In the genomic region with DNA sequence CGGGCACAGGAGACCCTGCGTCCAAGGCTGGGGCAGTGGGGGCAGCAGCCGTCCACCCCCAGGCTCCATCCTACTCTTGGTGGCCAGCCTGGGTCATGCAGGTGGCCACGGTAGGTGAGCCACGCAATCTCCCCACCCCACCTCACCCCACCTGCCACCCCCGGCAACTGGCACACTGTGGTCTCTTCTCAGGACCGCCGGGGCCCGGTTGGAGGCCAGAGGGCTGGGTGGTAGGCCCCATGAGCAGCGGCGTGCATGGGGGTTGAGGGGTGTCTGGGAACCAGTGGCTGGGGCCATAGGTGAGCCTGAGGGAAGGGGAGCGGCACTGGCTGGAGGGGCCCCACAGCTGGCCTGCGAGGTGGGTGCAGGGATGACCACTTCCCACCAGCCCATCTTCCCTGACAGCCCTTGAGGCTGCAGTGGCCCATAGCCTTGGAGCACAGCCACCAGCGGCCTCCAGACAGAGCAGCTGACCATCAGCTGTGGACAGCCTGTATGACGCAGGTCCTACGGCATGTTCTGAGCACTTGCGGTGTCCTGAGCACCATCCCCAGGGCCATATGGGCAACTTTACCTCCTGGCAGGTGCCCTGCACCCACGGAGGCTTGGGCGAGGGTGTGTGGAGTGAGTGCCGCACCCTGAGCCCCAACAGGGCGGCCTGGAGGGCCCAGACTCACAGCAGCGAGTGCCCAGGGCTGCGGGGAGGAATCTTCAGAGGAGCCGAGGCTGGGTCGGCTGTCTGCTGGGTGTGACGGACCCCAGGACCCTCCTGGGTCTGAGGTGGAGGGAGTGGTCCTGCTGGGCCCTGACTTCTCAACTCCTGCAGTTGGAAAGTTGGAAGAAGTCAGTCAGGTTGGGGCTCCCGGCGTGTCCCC, we compare ENCODE assay signal across 29 cellular contexts. TPM values are rescaled to one million over a fixed set of nuclear protein-coding genes. Genes with fewer than 3 reads are reported as not detected.
"Had no signal": no experiment of that assay in that cellular context is flagged by ENCODE, and none has a peak within 500 bp of the region (broad histone marks: within the 10 kb centered on the region; RNA-seq: fewer than 3 reads in every experiment).

No MANE protein-coding gene starts in this region.

- H3K9me3 Mint-ChIP-seq: mesothelial cell of epicardium; natural killer cell; nephron progenitor cell; stimulated activated naive CD8-positive, alpha-beta T cell treated with anti-CD3 and anti-CD28 coated beads, Interleukin-15, amount 100 ng/mL, for 72 hours; type B pancreatic cell had no signal

- H3K27ac Mint-ChIP-seq: mesothelial cell of epicardium; natural killer cell; nephron progenitor cell; neural progenitor cell; progenitor cell of endocrine pancreas; stimulated activated memory B cell treated with anti-CD40 and anti-IgM and Interleukin-4, amounts not matched to agents 10 μg/mL and 1 μg/mL and 100 μg/mL, for 72 hours; type B pancreatic cell had no signal

- H3K79me2 ChIP-seq: hepatocyte had no signal

- H3K9ac ChIP-seq: neural progenitor cell had no signal

- H3K27me3 ChIP-seq: hepatocyte, neural progenitor cell, ovary, uterus had no signal

- H3K27ac ChIP-seq: hepatocyte, left ventricle myocardium inferior, neural progenitor cell, ovary, spleen, tibial nerve, uterus had no signal

- H3K4me2 ChIP-seq: hepatocyte, neural progenitor cell had no signal

- H3K4me3 ChIP-seq: hepatocyte, left ventricle myocardium inferior, lung, neural progenitor cell, ovary, spleen, tibial nerve, uterus had no signal

- H2AFZ ChIP-seq: hepatocyte, neural progenitor cell had no signal

- DNase-seq: islet precursor cell; left ventricle myocardium inferior; mesendoderm; natural killer cell; nephron progenitor cell; ovary; retina; right cardiac atrium; small intestine; spleen; stimulated activated CD4-positive, alpha-beta T cell treated with anti-CD3 and anti-CD28 coated beads, Interleukin-4, amount 100 ng/mL, for 4 hours; stimulated activated CD8-positive, alpha-beta memory T cell treated with anti-CD3 and anti-CD28 coated beads, Interleukin-4, amount 100 ng/mL, for 48 hours; stimulated activated naive CD4-positive, alpha-beta T cell treated with Interleukin-2 at 50 U/mL for 16 hours; stimulated activated naive CD8-positive, alpha-beta T cell treated with anti-CD3 and anti-CD28 coated beads, Interleukin-15, amount 100 ng/mL, for 72 hours; uterus had no signal

- FAIRE-seq: small intestine had no signal

- ATAC-seq: natural killer cell; right cardiac atrium; sciatic nerve; stimulated activated memory B cell treated with anti-CD40 and anti-IgM and Interleukin-4, amounts not matched to agents 10 μg/mL and 1 μg/mL and 100 μg/mL, for 72 hours; stimulated activated naive CD8-positive, alpha-beta T cell treated with anti-CD3 and anti-CD28 coated beads, Interleukin-15, amount 100 ng/mL, for 72 hours had no signal

- H3K9me3 ChIP-seq: left ventricle myocardium inferior, ovary, spleen, tibial nerve, uterus had no signal

- H3K36me3 ChIP-seq: left ventricle myocardium inferior, neural progenitor cell, ovary, tibial nerve, uterus had no signal

- H3K4me1 Mint-ChIP-seq: mesothelial cell of epicardium; natural killer cell; neural progenitor cell; stimulated activated memory B cell treated with anti-CD40 and anti-IgM and Interleukin-4, amounts not matched to agents 10 μg/mL and 1 μg/mL and 100 μg/mL, for 72 hours; stimulated activated naive CD8-positive, alpha-beta T cell treated with anti-CD3 and anti-CD28 coated beads, Interleukin-15, amount 100 ng/mL, for 72 hours had no signal

- H3K36me3 Mint-ChIP-seq: mesothelial cell of epicardium; natural killer cell; neural progenitor cell; stimulated activated memory B cell treated with anti-CD40 and anti-IgM and Interleukin-4, amounts not matched to agents 10 μg/mL and 1 μg/mL and 100 μg/mL, for 72 hours; type B pancreatic cell had no signal

- H3K4me1 ChIP-seq: neural progenitor cell, tibial nerve, uterus had no signal

- H3K4me3 Mint-ChIP-seq: mesothelial cell of epicardium; natural killer cell; nephron progenitor cell; neural progenitor cell; stimulated activated memory B cell treated with anti-CD40 and anti-IgM and Interleukin-4, amounts not matched to agents 10 μg/mL and 1 μg/mL and 100 μg/mL, for 72 hours; stimulated activated naive CD8-positive, alpha-beta T cell treated with anti-CD3 and anti-CD28 coated beads, Interleukin-15, amount 100 ng/mL, for 72 hours; type B pancreatic cell had no signal

RNA-seq across cellular contexts. Expression of gene KCNT1, which starts 47.4 kb away (rescaled TPM):
- total RNA-seq: hepatocyte, kidney epithelial cell, mesothelial cell of epicardium, progenitor cell of endocrine pancreas had no signal

RNA-seq across cellular contexts. Expression of gene SOHLH1, which starts 50.1 kb away (rescaled TPM):
- total RNA-seq: hepatocyte, kidney epithelial cell, left ventricle myocardium inferior, lung, mesothelial cell of epicardium, mononuclear cell, natural killer cell, omental fat pad, progenitor cell of endocrine pancreas, right cardiac atrium, sciatic nerve, spleen, temporal lobe, tibial nerve, ureter, uterus had no signal
- polyA plus RNA-seq: hepatocyte, lung, right cardiac atrium, small intestine had no signal
